In the genomic region with DNA sequence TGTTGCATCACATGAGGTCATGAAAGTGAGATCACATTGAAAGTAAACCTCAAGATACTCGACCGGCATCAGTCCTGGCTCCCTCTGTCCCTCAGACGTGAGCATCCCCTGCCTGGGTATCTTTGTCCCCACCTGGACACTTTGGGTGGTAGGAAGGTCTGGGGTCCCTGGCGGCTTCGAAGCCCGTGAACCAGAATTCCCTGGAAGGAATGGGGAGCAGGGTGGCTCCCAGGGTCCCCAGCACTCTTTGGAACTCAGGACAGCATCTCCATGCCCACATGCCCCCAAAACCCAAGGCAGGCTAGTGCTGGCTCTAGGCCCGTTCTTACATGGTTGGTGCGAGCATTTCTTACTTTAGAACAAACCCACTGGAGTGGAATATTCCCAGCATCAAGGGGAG, we compare ENCODE assay signal across 1 cellular context.
TF ChIP-seq lines count a peak whose summit lies in the region.

No MANE protein-coding gene starts in this region.

TF ChIP-seq in IMR-90, 13 proteins besides CTCF, POLR2A, EP300 and RAD21:
- TF ChIP-seq SMC3 (IDR thresholded peaks at IDR 0.05; ENCODE audit: low read depth, low read length) = no peak
- TF ChIP-seq RCOR1 (IDR thresholded peaks at IDR 0.05; ENCODE audit: insufficient replicate concordance, low read length) = no peak
- TF ChIP-seq, protein P1, sequence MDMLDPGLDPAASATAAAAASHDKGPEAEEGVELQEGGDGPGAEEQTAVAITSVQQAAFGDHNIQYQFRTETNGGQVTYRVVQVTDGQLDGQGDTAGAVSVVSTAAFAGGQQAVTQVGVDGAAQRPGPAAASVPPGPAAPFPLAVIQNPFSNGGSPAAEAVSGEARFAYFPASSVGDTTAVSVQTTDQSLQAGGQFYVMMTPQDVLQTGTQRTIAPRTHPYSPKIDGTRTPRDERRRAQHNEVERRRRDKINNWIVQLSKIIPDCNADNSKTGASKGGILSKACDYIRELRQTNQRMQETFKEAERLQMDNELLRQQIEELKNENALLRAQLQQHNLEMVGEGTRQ (IDR thresholded peaks at IDR 0.05; ENCODE audit: low read depth, low read length) = no peak
- TF ChIP-seq RFX5 (IDR thresholded peaks at IDR 0.05; ENCODE audit: low read depth, low read length) = no peak
- TF ChIP-seq CHD1 (IDR thresholded peaks at IDR 0.05; ENCODE audit: low read depth, low read length) = no peak
- TF ChIP-seq FOS (IDR thresholded peaks at IDR 0.05; ENCODE audit: low read depth, low read length) = no peak
- no peak for TF ChIP-seq MAFK (IDR thresholded peaks at IDR 0.05; ENCODE audit: low read depth, low read length)
- TF ChIP-seq NFE2L2 (IDR thresholded peaks at IDR 0.05; ENCODE audit: low read depth, low read length) = no peak
- TF ChIP-seq, protein P2, sequence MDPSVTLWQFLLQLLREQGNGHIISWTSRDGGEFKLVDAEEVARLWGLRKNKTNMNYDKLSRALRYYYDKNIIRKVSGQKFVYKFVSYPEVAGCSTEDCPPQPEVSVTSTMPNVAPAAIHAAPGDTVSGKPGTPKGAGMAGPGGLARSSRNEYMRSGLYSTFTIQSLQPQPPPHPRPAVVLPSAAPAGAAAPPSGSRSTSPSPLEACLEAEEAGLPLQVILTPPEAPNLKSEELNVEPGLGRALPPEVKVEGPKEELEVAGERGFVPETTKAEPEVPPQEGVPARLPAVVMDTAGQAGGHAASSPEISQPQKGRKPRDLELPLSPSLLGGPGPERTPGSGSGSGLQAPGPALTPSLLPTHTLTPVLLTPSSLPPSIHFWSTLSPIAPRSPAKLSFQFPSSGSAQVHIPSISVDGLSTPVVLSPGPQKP (IDR thresholded peaks at IDR 0.05; ENCODE audit: borderline replicate concordance, low read depth, low read length) = no peak
- no peak for TF ChIP-seq CEBPB (IDR thresholded peaks at IDR 0.05; ENCODE audit: low read depth, low read length)
- TF ChIP-seq MXI1 (IDR thresholded peaks at IDR 0.05; ENCODE audit: borderline replicate concordance, low read depth, low read length) = no peak
- TF ChIP-seq BHLHE40 (IDR thresholded peaks at IDR 0.05; ENCODE audit: low read depth, low read length) = no peak
TF ChIP-seq in IMR-90: peak in this region for 0.
